23 cellular contexts compared by ENCODE assay signal in genomic region chr1:15724949-15725880, GRCh38. TPM values are rescaled to one million over a fixed set of nuclear protein-coding genes. Genes with fewer than 3 reads are reported as not detected.
A peak's percentile ranks its signal among the peaks of the same experiment; 100 is the strongest.
DNase-seq lines count a peak whose midpoint lies in the region; ATAC-seq, FAIRE-seq and TF ChIP-seq lines count a peak whose summit lies in the region.
"Had no signal": no experiment of that assay in that cellular context is flagged by ENCODE, and none has a peak within 500 bp of the region (broad histone marks: within the 10 kb centered on the region; RNA-seq: fewer than 3 reads in every experiment).

No MANE protein-coding gene starts in this region.

- H4K5ac ChIP-seq in H9 (ENCODE audit: insufficient read length, low read depth, low read length): no peak overlapping the region

- no peak overlapping the region for H3K14ac ChIP-seq in H9 (ENCODE audit: insufficient read depth, low read length)

- H2BK120ac ChIP-seq in H9 (ENCODE audit: low read depth, low read length, poor library complexity, severe bottlenecking): no peak overlapping the region

- H3K9me3 Mint-ChIP-seq in H9: no peaks in the 10 kb centered on the region

- H3K23ac ChIP-seq in H9 (ENCODE audit: insufficient read length, low read depth, low read length): no peak overlapping the region

- H3K56ac ChIP-seq in H9 (ENCODE audit: insufficient read length, low read depth, low read length): no peak overlapping the region

- no peak for DNase-seq in H9
- no peak for DNase-seq in K562 (ENCODE audit: extremely low read depth in 1 of 4, low spot score in 3 of 4)
- DNase-seq in iris pigment epithelial cell (ENCODE audit: low read depth): peak; percentile 60
- DNase-seq in psoas muscle: peak in 1 of 2 donors; percentile 55
- DNase-seq: DMS53; GM23248; NCI-H1436; NCI-H2227 treated with DMSO at 0.1 percent for 48 hours; NCI-H526; NK-92 treated with Interleukin-12 subunit alpha and Interleukin-12 subunit beta, amount 100 ng/mL, for 24 hours; OCI-M1; RPMI8226 had no signal

- no CpG with 5 or more reads among the region's 26 CpGs for WGBS in H9 (ENCODE audit: extremely low coverage, insufficient read length, low lambda C conversion rate)
- WGBS in K562 (ENCODE audit: insufficient coverage, low coverage, missing lambda C conversion rate): 74% methylated on average over 22 of the region's 26 CpGs
- WGBS in psoas muscle, 3 donors: 80 to 84% (median 83%) methylated on average over 25 to 26 of the region's 26 CpGs

- FAIRE-seq in K562 (lab: Jason Lieb, UNC): no peak
- FAIRE-seq: A549, GM12891, GM19239 had no signal

- no peak overlapping the region for H3K18ac ChIP-seq in H9 (ENCODE audit: insufficient read length, low read depth, low read length)

- H3K27me3 Mint-ChIP-seq in H9 (ENCODE audit: low read depth): no peaks in the 10 kb centered on the region

- H3K79me2 ChIP-seq in H9 (ENCODE audit: insufficient read depth, low read length): no peaks in the 10 kb centered on the region
- no peaks in the 10 kb centered on the region for H3K79me2 ChIP-seq in K562 (ENCODE audit: control insufficient read depth, insufficient read depth, low read length)

- POLR2A ChIA-PET in K562 (lab: Yijun Ruan, JAX): interaction anchor here (0.6 to 1.6 kb wide), 4 partner anchors 13 to 43 kb away, joined by 3 to 4 read pairs (median 4); no protein-coding TSS in a partner anchor

- TF ChIP-seq POLR2A in K562 (conservative IDR thresholded peaks at IDR 0.05): no peak

- no peak for ATAC-seq in K562
- no peak for ATAC-seq in psoas muscle
- no peak for ATAC-seq in HG02938 (IDR thresholded peaks at IDR 0.05; ENCODE audit: unreplicated experiment)
- no peak for ATAC-seq in HG02623 (IDR thresholded peaks at IDR 0.05; ENCODE audit: unreplicated experiment)
- ATAC-seq in HG02885 (IDR thresholded peaks at IDR 0.05; ENCODE audit: poor library complexity, unreplicated experiment): no peak
- no peak for ATAC-seq in GM21381 (IDR thresholded peaks at IDR 0.05; ENCODE audit: unreplicated experiment)
- ATAC-seq: A549 had no signal

- no peaks in the 10 kb centered on the region for H3K79me1 ChIP-seq in H9 (ENCODE audit: insufficient read depth, low read depth, low read length, poor library complexity, severe bottlenecking)

- no peak overlapping the region for H4K91ac ChIP-seq in H9 (ENCODE audit: insufficient read length, low read depth, low read length)

- CTCF ChIA-PET in K562 (lab: Yijun Ruan, JAX; ENCODE audit: low intra/inter-chr PET ratio): no interaction called here

- H4K8ac ChIP-seq in H9 (replicated peaks; ENCODE audit: insufficient read length, low read depth, low read length): no peak overlapping the region

- H3K27ac ChIP-seq in H9 (ENCODE audit: insufficient read length, low read depth, low read length) (no peak overlapping the region), K562 (ENCODE audit: extremely low read depth, low read depth, low read length) (no peak overlapping the region), psoas muscle (peak overlapping the region; percentile 25)
- H3K27ac ChIP-seq: A549, C4-2B, GM23248 had no signal

- H3K4me3 Mint-ChIP-seq in H9: no peak overlapping the region

- peak overlapping the region; percentile 27 to 77 (median 51); a peak in 4 of 7 replicates for H3K27ac Mint-ChIP-seq in H9

- H3T11ph ChIP-seq in H9 (ENCODE audit: low read length): no peak overlapping the region

- H3K27me3 ChIP-seq in H9 (ENCODE audit: insufficient read depth, low read length): no peaks in the 10 kb centered on the region
- H3K27me3 ChIP-seq in K562 (ENCODE audit: control insufficient read depth in 2 of 2, insufficient read depth in 2 of 2, low read length in 2 of 2): no peaks in the 10 kb centered on the region
- H3K27me3 ChIP-seq in psoas muscle (ENCODE audit: insufficient read depth in 3 of 3, low read length in 2 of 3): no peaks in the 10 kb centered on the region

- TF ChIP-seq RAD21 in K562 (CRISPR knock-in tag; conservative IDR thresholded peaks at IDR 0.05 in 1 of 2, IDR thresholded peaks at IDR 0.05 in 1 of 2): no peak

- H3K4ac ChIP-seq in H9 (ENCODE audit: low read depth, low read length): no peak overlapping the region

- H2BK5ac ChIP-seq in H9 (ENCODE audit: insufficient read length, low read length): no peak overlapping the region

- H3K36me3 Mint-ChIP-seq in H9 (ENCODE audit: insufficient read depth in 1 of 3, low read depth in 3 of 3): peaks cover 16 to 54% (median 33%) of the 10 kb centered on the region in 3 experiments; a peak in 6 of 7 replicates

- H3K9me3 ChIP-seq in H9 (ENCODE audit: control insufficient read depth, low read depth, low read length) (no peaks in the 10 kb centered on the region), K562 (replicated peaks; ENCODE audit: control insufficient read depth, insufficient read depth, low read depth, low read length) (no peaks in the 10 kb centered on the region), psoas muscle (no peaks in the 10 kb centered on the region)
- H3K9me3 ChIP-seq: A549, Caco-2 had no signal

- no peak overlapping the region for H2BK12ac ChIP-seq in H9 (ENCODE audit: insufficient read length, low read depth, low read length)

- TF ChIP-seq EP300 in K562 (IDR thresholded peaks at IDR 0.05; ENCODE audit: low read length): no peak

- H2AFZ ChIP-seq in H9 (ENCODE audit: low read length): no peak overlapping the region
- H2AFZ ChIP-seq in K562 (ENCODE audit: low read depth, low read length): no peak overlapping the region
- H2AFZ ChIP-seq: GM23248 had no signal

- H2AK5ac ChIP-seq in H9 (ENCODE audit: insufficient read length, low read length): no peak overlapping the region

- no peaks in the 10 kb centered on the region for H3K23me2 ChIP-seq in H9 (ENCODE audit: insufficient read length, low read depth, low read length, poor library complexity, severe bottlenecking)

- no peaks in the 10 kb centered on the region for H3K9me1 ChIP-seq in K562 (ENCODE audit: control insufficient read depth, insufficient read depth, low read length)

- H3K36me3 ChIP-seq in K562 (ENCODE audit: control insufficient read depth, insufficient read depth, low read length) (peaks cover 77% of the 10 kb centered on the region; the same call in 2 of the 3 replicates), psoas muscle (ENCODE audit: insufficient read depth in 1 of 2, low read depth in 1 of 2) (peaks cover 3 to 96% of the 10 kb centered on the region in 2 donors)

- no peak overlapping the region for H2BK15ac ChIP-seq in H9 (ENCODE audit: low read depth, low read length)

- in situ Hi-C loops in K562 (cut with MboI): no loop called here

- H3K9ac ChIP-seq in H9 (ENCODE audit: extremely low read depth, insufficient read length, low read length): no peak overlapping the region
- peak overlapping the region in 1 of 2 experiments; percentile 50; a peak in 2 of 4 replicates for H3K9ac ChIP-seq in K562 (ENCODE audit: insufficient read depth in 1 of 2, low read depth in 2 of 2, low read length in 2 of 2)
- H3K9ac ChIP-seq: GM23248 had no signal

- H3K4me3 ChIP-seq in K562: no peak overlapping the region
- no peak overlapping the region for H3K4me3 ChIP-seq in psoas muscle
- H3K4me3 ChIP-seq: A549, GM23248 had no signal

- BruUV-seq in K562 (replicated peaks; lab: Mats Ljungman, UMichigan): no TSS peak

- H3K4me1 ChIP-seq in H9 (ENCODE audit: insufficient read depth, low read length) (no peaks in the 10 kb centered on the region), K562 (replicated peaks in 1 of 2; ENCODE audit: control insufficient read depth in 2 of 2, insufficient read depth in 2 of 2, low read length in 2 of 2) (peaks cover 0 to 19% of the 10 kb centered on the region in 2 experiments; a peak in 1 of 5 replicates), psoas muscle (peaks cover 44% of the 10 kb centered on the region)
- H3K4me1 ChIP-seq: A549, Caco-2 had no signal

- intact Hi-C loops in K562 (cut with micrococcal nuclease) (no loop called here), psoas muscle (cut with DNase I) (no loop called here)

- H4K20me1 ChIP-seq in H9 (ENCODE audit: control insufficient read depth, insufficient read depth, insufficient read length) (no peaks in the 10 kb centered on the region), K562 (replicated peaks; ENCODE audit: control insufficient read depth, insufficient read depth, low read length) (no peaks in the 10 kb centered on the region)

- H3K4me1 Mint-ChIP-seq in H9: 0 out of 4 replicates have a peak, but pooled peaks cover 0 to 3% of the 10 kb centered on the region in 2 experiments

- H3K4me2 ChIP-seq in H9 (ENCODE audit: insufficient read depth, insufficient read length, low read length): no peak overlapping the region
- no peak overlapping the region for H3K4me2 ChIP-seq in K562 (ENCODE audit: insufficient read depth, low read length)
- H3K4me2 ChIP-seq: A549 had no signal

- no peak for TF ChIP-seq CTCF in H9 (conservative IDR thresholded peaks at IDR 0.05)
- no peak for TF ChIP-seq CTCF in K562 (IDR thresholded peaks at IDR 0.05 in 2 of 3, conservative IDR thresholded peaks at IDR 0.05 in 1 of 3; ENCODE audit: insufficient read depth in 2 of 3, low read depth in 1 of 3, low read length in 3 of 3)
- TF ChIP-seq CTCF in psoas muscle (IDR thresholded peaks at IDR 0.05): no peak

- no peak overlapping the region for H2BK20ac ChIP-seq in H9 (ENCODE audit: low read depth, low read length, poor library complexity, severe bottlenecking)

RNA-seq across cellular contexts. Expression of gene SLC25A34, which starts 10.8 kb away (rescaled TPM):
- total RNA-seq in H9 (2021) (0.94 and 1.5 TPM in 2 replicates), K562 (2014; rRNA removed) (0.41 and 0.78 TPM in 2 replicates), K562 (2014; rRNA removed; fragmentation: Illumina TruSeq; extraction: Trizol) (0.06 and 0.11 TPM in 2 replicates), K562 (2015; rRNA removed; fragmentation: Illumina TruSeq; extraction: Trizol) (0.26 and 0.43 TPM in 2 replicates), K562 (2021) (0.13 and 0.16 TPM in 2 replicates), psoas muscle (10 to 100 TPM in 3 of 4 donors, 1 to 10 TPM in 1; 6.1 to 48.2 (median 37.2) TPM)
- 0.86 and 1.9 TPM in 2 replicates for total RNA-seq in K562 (2011; cell fraction: chromatin; rRNA removed; ENCODE audit: low replicate concordance)
- 1.1 and 1.8 TPM in 2 replicates for total RNA-seq in K562 (2011; cell fraction: nucleolus; rRNA removed)
- 1.1 and 1.6 TPM in 2 replicates for total RNA-seq in K562 (2011; cell fraction: nucleoplasm; rRNA removed)
- polyA plus RNA-seq in K562 (2011; rRNA removed) (0.24 and 0.31 TPM in 2 replicates), K562 (2014; fragmentation: Illumina TruSeq; extraction: Trizol) (0.16 and 0.21 TPM in 2 replicates), K562 (2014; fragmentation: Nextera tagmentation; extraction: Ambion mirVana) (under 1 TPM; 0.01 to 0.03 TPM), K562 (2014; rRNA removed) (0.22 and 0.57 TPM in 2 replicates), psoas muscle (10 to 100 TPM in 1 of 3 donors, 1 to 10 TPM in 2; 1.3 to 10.1 (median 7.5) TPM)
- polyA plus RNA-seq in K562 (2011; cell fraction: cytosol; rRNA removed): 0.18 and 0.34 TPM in 2 replicates
- 0.94 and 1.9 TPM in 2 replicates for polyA plus RNA-seq in K562 (2011; cell fraction: nucleus; rRNA removed)
- 0.25 and 0.55 TPM in 2 replicates for polyA plus RNA-seq in K562 (2012)
- 0.12 and 0.35 TPM in 2 replicates for polyA minus RNA-seq in K562 (2011; rRNA and poly(A)+ RNA removed)
- polyA minus RNA-seq in K562 (2011; cell fraction: cytosol; rRNA and poly(A)+ RNA removed): not detected in 2 replicates
- 0.40 and 0.78 TPM in 2 replicates for polyA minus RNA-seq in K562 (2011; cell fraction: nucleus; rRNA and poly(A)+ RNA removed)
- total RNA-seq: HT-29 had no signal

RNA-seq across cellular contexts. Expression of gene TMEM82, which starts 17.1 kb away (rescaled TPM):
- 1.0 and 1.4 TPM in 2 replicates for total RNA-seq in H9 (2021)
- total RNA-seq in K562 (2011; cell fraction: chromatin; rRNA removed; ENCODE audit: low replicate concordance): not detected in 2 replicates
- not detected in 2 replicates for total RNA-seq in K562 (2011; cell fraction: nucleolus; rRNA removed)
- total RNA-seq in K562 (2011; cell fraction: nucleoplasm; rRNA removed): not detected in 2 replicates
- total RNA-seq in K562 (2014; rRNA removed): not detected in 2 replicates
- not detected in 2 replicates for total RNA-seq in K562 (2014; rRNA removed; fragmentation: Illumina TruSeq; extraction: Trizol)
- total RNA-seq in K562 (2015; rRNA removed; fragmentation: Illumina TruSeq; extraction: Trizol): not detected in 2 replicates
- total RNA-seq in K562 (2021): not detected in 2 replicates
- not detected in 2 replicates for polyA plus RNA-seq in K562 (2011; rRNA removed)
- polyA plus RNA-seq in K562 (2011; cell fraction: cytosol; rRNA removed): not detected in 2 replicates
- not detected in 2 replicates for polyA plus RNA-seq in K562 (2011; cell fraction: nucleus; rRNA removed)
- not detected in 2 replicates for polyA plus RNA-seq in K562 (2012)
- not detected in 2 replicates for polyA plus RNA-seq in K562 (2014; fragmentation: Illumina TruSeq; extraction: Trizol)
- polyA plus RNA-seq in K562 (2014; fragmentation: Nextera tagmentation; extraction: Ambion mirVana): not detected
- polyA plus RNA-seq in K562 (2014; rRNA removed): not detected in 2 replicates
- not detected in 2 replicates for polyA minus RNA-seq in K562 (2011; rRNA and poly(A)+ RNA removed)
- not detected in 2 replicates for polyA minus RNA-seq in K562 (2011; cell fraction: cytosol; rRNA and poly(A)+ RNA removed)
- polyA minus RNA-seq in K562 (2011; cell fraction: nucleus; rRNA and poly(A)+ RNA removed): not detected in 2 replicates
- total RNA-seq in psoas muscle: not detected
- not detected for polyA plus RNA-seq in psoas muscle
- total RNA-seq: GM23248, HT-29, SK-MEL-5 had no signal
- polyA plus RNA-seq: A549, GM23248 had no signal

RNA-seq across cellular contexts. Expression of gene FBLIM1, which starts 33.4 kb away (rescaled TPM):
- total RNA-seq in H9 (2021): 64.7 and 66.8 TPM in 2 replicates
- 0.16 TPM in 1 of 2 replicates, not detected in the other for total RNA-seq in K562 (2011; cell fraction: chromatin; rRNA removed; ENCODE audit: low replicate concordance)
- 0.50 TPM in 1 of 2 replicates, not detected in the other for total RNA-seq in K562 (2011; cell fraction: nucleolus; rRNA removed)
- 0.31 TPM in 1 of 2 replicates, not detected in the other for total RNA-seq in K562 (2011; cell fraction: nucleoplasm; rRNA removed)
- 0.04 TPM in 1 of 2 replicates, not detected in the other for total RNA-seq in K562 (2014; rRNA removed)
- not detected in 2 replicates for total RNA-seq in K562 (2014; rRNA removed; fragmentation: Illumina TruSeq; extraction: Trizol)
- not detected in 2 replicates for total RNA-seq in K562 (2015; rRNA removed; fragmentation: Illumina TruSeq; extraction: Trizol)
- 0.18 and 0.24 TPM in 2 replicates for total RNA-seq in K562 (2021)
- 0.14 and 0.43 TPM in 2 replicates for polyA plus RNA-seq in K562 (2011; rRNA removed)
- polyA plus RNA-seq in K562 (2011; cell fraction: cytosol; rRNA removed): 0.09 and 0.63 TPM in 2 replicates
- polyA plus RNA-seq in K562 (2011; cell fraction: nucleus; rRNA removed): 0.10 and 0.20 TPM in 2 replicates
- polyA plus RNA-seq in K562 (2012): 0.04 and 0.48 TPM in 2 replicates
- not detected in 2 replicates for polyA plus RNA-seq in K562 (2014; fragmentation: Illumina TruSeq; extraction: Trizol)
- not detected for polyA plus RNA-seq in K562 (2014; fragmentation: Nextera tagmentation; extraction: Ambion mirVana)
- not detected in 2 replicates for polyA plus RNA-seq in K562 (2014; rRNA removed)
- polyA minus RNA-seq in K562 (2011; rRNA and poly(A)+ RNA removed): 0.11 and 0.27 TPM in 2 replicates
- not detected in 2 replicates for polyA minus RNA-seq in K562 (2011; cell fraction: cytosol; rRNA and poly(A)+ RNA removed)
- polyA minus RNA-seq in K562 (2011; cell fraction: nucleus; rRNA and poly(A)+ RNA removed): 0.56 TPM in 1 of 2 replicates, not detected in the other
- 10 to 100 TPM in 1 of 4 donors, 1 to 10 TPM in 3; 2.5 to 11.3 (median 4.2) TPM for total RNA-seq in psoas muscle
- 1 to 10 TPM; 2.5 to 3.1 (median 2.5) TPM for polyA plus RNA-seq in psoas muscle

RNA-seq across cellular contexts. Expression of gene PLEKHM2, which starts 41.1 kb away (rescaled TPM):
- 45.9 and 50.4 TPM in 2 replicates for total RNA-seq in H9 (2021)
- 33.4 and 106 TPM in 2 replicates for total RNA-seq in K562 (2011; cell fraction: chromatin; rRNA removed; ENCODE audit: low replicate concordance)
- total RNA-seq in K562 (2011; cell fraction: nucleolus; rRNA removed): 69.5 and 71.2 TPM in 2 replicates
- 36.4 and 44.3 TPM in 2 replicates for total RNA-seq in K562 (2011; cell fraction: nucleoplasm; rRNA removed)
- 28.6 and 36.7 TPM in 2 replicates for total RNA-seq in K562 (2014; rRNA removed)
- total RNA-seq in K562 (2014; rRNA removed; fragmentation: Illumina TruSeq; extraction: Trizol): 7.8 and 15.6 TPM in 2 replicates
- 33.2 and 34.3 TPM in 2 replicates for total RNA-seq in K562 (2015; rRNA removed; fragmentation: Illumina TruSeq; extraction: Trizol)
- 63.7 and 65.3 TPM in 2 replicates for total RNA-seq in K562 (2021)
- 34.9 and 54.1 TPM in 2 replicates for polyA plus RNA-seq in K562 (2011; rRNA removed)
- polyA plus RNA-seq in K562 (2011; cell fraction: cytosol; rRNA removed): 50.7 and 63.4 TPM in 2 replicates
- polyA plus RNA-seq in K562 (2011; cell fraction: nucleus; rRNA removed): 122 and 150 TPM in 2 replicates
- polyA plus RNA-seq in K562 (2012): 43.7 and 66.8 TPM in 2 replicates
- 35.1 and 47.8 TPM in 2 replicates for polyA plus RNA-seq in K562 (2014; fragmentation: Illumina TruSeq; extraction: Trizol)
- under 1 TPM; 0.27 to 0.78 TPM for polyA plus RNA-seq in K562 (2014; fragmentation: Nextera tagmentation; extraction: Ambion mirVana)
- polyA plus RNA-seq in K562 (2014; rRNA removed): 41.1 and 42.7 TPM in 2 replicates
- 17.2 and 24.3 TPM in 2 replicates for polyA minus RNA-seq in K562 (2011; rRNA and poly(A)+ RNA removed)
- polyA minus RNA-seq in K562 (2011; cell fraction: cytosol; rRNA and poly(A)+ RNA removed): 35.5 and 58.1 TPM in 2 replicates
- polyA minus RNA-seq in K562 (2011; cell fraction: nucleus; rRNA and poly(A)+ RNA removed): 17.6 and 24.7 TPM in 2 replicates
- total RNA-seq in psoas muscle: 100 to 1,000 TPM; 137 to 177 (median 156) TPM
- 100 to 1,000 TPM in 1 of 3 donors, 10 to 100 TPM in 2; 78.1 to 167 (median 86.8) TPM for polyA plus RNA-seq in psoas muscle
